ENCODE assay signal across 3 cellular contexts in genomic region chr1:9611716-9612115, GRCh38.
"Had no signal": no experiment of that assay in that cellular context is flagged by ENCODE, and none has a peak within 500 bp of the region (broad histone marks: within the 10 kb centered on the region; RNA-seq: fewer than 3 reads in every experiment).

No MANE protein-coding gene starts in this region.

- ATAC-seq: GM12878 had no signal

- H3K4me3 ChIP-seq: GM12878 had no signal

- DNase-seq: GDM1, GF-D8 had no signal
